12 cellular contexts compared by ENCODE assay signal in genomic region chr14:100286484-100287191, GRCh38. TPM values are rescaled to one million over a fixed set of nuclear protein-coding genes. Genes with fewer than 3 reads are reported as not detected.
A peak's percentile ranks its signal among the peaks of the same experiment; 100 is the strongest.
DNase-seq lines count a peak whose midpoint lies in the region; ATAC-seq, FAIRE-seq and TF ChIP-seq lines count a peak whose summit lies in the region.
"Had no signal": no experiment of that assay in that cellular context is flagged by ENCODE, and none has a peak within 500 bp of the region (broad histone marks: within the 10 kb centered on the region; RNA-seq: fewer than 3 reads in every experiment).

No MANE protein-coding gene starts in this region.

- CTCF ChIA-PET in RWPE1 (lab: Yijun Ruan, JAX), result interaction anchor here (0.6 to 2.3 kb wide), 8 partner anchors 8 to 614 kb away, joined by 3 to 13 read pairs (median 6); no protein-coding TSS in a partner anchor
- CTCF ChIA-PET in HepG2 (lab: Yijun Ruan, JAX; ENCODE audit: low intra/inter-chr PET ratio, low total read pairs), result interaction anchor here (1.9 to 2.0 kb wide), 2 partner anchors 16 to 91 kb away, joined by 8 to 14 read pairs; no protein-coding TSS in a partner anchor

- H3K4me3 Mint-ChIP-seq in activated naive CD8-positive, alpha-beta T cell, result peak overlapping the region; percentile 17
- no peak overlapping the region for H3K4me3 Mint-ChIP-seq in activated naive CD8-positive, alpha-beta T cell treated with anti-CD3 and anti-CD28 coated beads for 36 hours

- H3K36me3 ChIP-seq in HepG2 (replicated peaks in 1 of 2; ENCODE audit: control insufficient read depth in 1 of 2, insufficient read depth in 2 of 2, low read length in 2 of 2), result peaks cover under 1 to 4% of the 10 kb centered on the region in 2 experiments; a peak in 1 of 5 replicates
- peaks cover 8 to 23% (median 13%) of the 10 kb centered on the region in 4 donors for H3K36me3 ChIP-seq in stomach

- intact Hi-C loops in HepG2 (cut with micrococcal nuclease; ENCODE audit: unreplicated experiment) (no loop called here), stomach (cut with DNase I; ENCODE audit: low total_unique reads) (loop anchor here (10.0 kb wide), 1 partner anchor 88 kb away; the partner anchor contains the start of gene WDR25)

- no peak for FAIRE-seq in HepG2 (lab: Jason Lieb, UNC)
- FAIRE-seq in urothelium cell line (lab: Jason Lieb, UNC), result no peak
- no peak for FAIRE-seq in D721Med (lab: Jason Lieb, UNC)

- 61% methylated on average over 3 of the region's 10 CpGs for WGBS in HepG2 (ENCODE audit: low lambda C conversion rate)
- 60 to 78% (median 68%) methylated on average over 6 to 10 of the region's 10 CpGs for WGBS in stomach, 5 donors

- in situ Hi-C loops in HepG2 (cut with HindIII; ENCODE audit: extremely low pct_ligation_motif_present, low pct_unique_long_range_greater_than_20kb), result no loop called here

- TF ChIP-seq POLR2A in HepG2 (IDR thresholded peaks at IDR 0.05; ENCODE audit: insufficient read depth in 1 of 2, low read depth in 2 of 2, low read length in 2 of 2), result no peak
- no peak for TF ChIP-seq POLR2A in stomach (IDR thresholded peaks at IDR 0.05)

- no peaks in the 10 kb centered on the region for H3K27me3 Mint-ChIP-seq in activated naive CD8-positive, alpha-beta T cell
- no peaks in the 10 kb centered on the region for H3K27me3 Mint-ChIP-seq in activated naive CD8-positive, alpha-beta T cell treated with anti-CD3 and anti-CD28 coated beads for 36 hours

- H3K9me3 Mint-ChIP-seq in activated naive CD8-positive, alpha-beta T cell (ENCODE audit: low read depth), result no peaks in the 10 kb centered on the region
- no peaks in the 10 kb centered on the region for H3K9me3 Mint-ChIP-seq in activated naive CD8-positive, alpha-beta T cell treated with anti-CD3 and anti-CD28 coated beads for 36 hours

- H3K9me3 ChIP-seq in HepG2 (ENCODE audit: low read length) (no peaks in the 10 kb centered on the region), stomach (no peaks in the 10 kb centered on the region)

- TF ChIP-seq CTCF in RWPE1 (conservative IDR thresholded peaks at IDR 0.05; ENCODE audit: low read depth) (no peak), HepG2 (CRISPR knock-in tag; IDR thresholded peaks at IDR 0.05) (no peak), stomach (IDR thresholded peaks at IDR 0.05) (no peak), D721Med (IDR thresholded peaks at IDR 0.05; ENCODE audit: insufficient read depth, missing control alignments) (no peak)

- H3K4me1 ChIP-seq in HepG2 (ENCODE audit: insufficient read depth, low read length) (peaks cover 64% of the 10 kb centered on the region), stomach (peaks cover 11 to 34% (median 22%) of the 10 kb centered on the region in 4 donors)

- H3K36me3 Mint-ChIP-seq in activated naive CD8-positive, alpha-beta T cell, result no peaks in the 10 kb centered on the region
- H3K36me3 Mint-ChIP-seq in activated naive CD8-positive, alpha-beta T cell treated with anti-CD3 and anti-CD28 coated beads for 36 hours, result no peaks in the 10 kb centered on the region

- H2AFZ ChIP-seq in HepG2 (ENCODE audit: low read length), result no peak overlapping the region

- TF ChIP-seq EP300 in HepG2 (IDR thresholded peaks at IDR 0.05; ENCODE audit: low read depth in 2 of 2, low read length in 2 of 2) (no peak), HepG2 (CRISPR knock-in tag; IDR thresholded peaks at IDR 0.05; ENCODE audit: borderline replicate concordance) (no peak), stomach (IDR thresholded peaks at IDR 0.05) (no peak)

- POLR2A ChIA-PET in RWPE1 (lab: Yijun Ruan, JAX; ENCODE audit: low non-redundant PET), result no interaction called here
- POLR2A ChIA-PET in HepG2 (lab: Yijun Ruan, JAX), result interaction anchor here (1.1 kb wide), 1 partner anchor 44 kb away, joined by 3 read pairs; no protein-coding TSS in a partner anchor

- H4K20me1 ChIP-seq in HepG2 (ENCODE audit: insufficient read depth, low read length), result no peaks in the 10 kb centered on the region

- H3K27me3 ChIP-seq in HepG2 (ENCODE audit: control insufficient read depth in 1 of 2, insufficient read depth in 2 of 2, low read length in 2 of 2) (no peaks in the 10 kb centered on the region), stomach (no peaks in the 10 kb centered on the region)

- TF ChIP-seq RAD21 in HepG2 (CRISPR knock-in tag; IDR thresholded peaks at IDR 0.05), result no peak

- no peak for DNase-seq in activated naive CD8-positive, alpha-beta T cell treated with anti-CD3 and anti-CD28 coated beads for 36 hours
- DNase-seq in RWPE1 (ENCODE audit: low spot score) (no peak), HepG2 (ENCODE audit: low spot score) (no peak), stomach (peak; percentile 20), urothelium cell line (ENCODE audit: low spot score) (no peak), D721Med (ENCODE audit: insufficient read length, low spot score) (no peak), ureter (ENCODE audit: low spot score) (no peak)
- DNase-seq: GDM1; NK-92 treated with Interleukin-12 subunit alpha and Interleukin-12 subunit beta, amount 100 ng/mL, for 24 hours had no signal

- no peak overlapping the region for H3K4me3 ChIP-seq in HepG2 (replicated peaks in 1 of 3; ENCODE audit: insufficient read depth in 1 of 3, low read depth in 2 of 3, low read length in 3 of 3)
- H3K4me3 ChIP-seq in stomach, result no peak overlapping the region

- 0 out of 2 replicates have a peak overlapping the region, but pooled peaks have one; percentile 7 for H3K9ac ChIP-seq in HepG2 (ENCODE audit: insufficient read depth, low read depth, low read length)

- H3K27ac Mint-ChIP-seq in activated naive CD8-positive, alpha-beta T cell, result no peak overlapping the region
- no peak overlapping the region for H3K27ac Mint-ChIP-seq in activated naive CD8-positive, alpha-beta T cell treated with anti-CD3 and anti-CD28 coated beads for 36 hours

- H3K4me1 Mint-ChIP-seq in activated naive CD8-positive, alpha-beta T cell (ENCODE audit: low read depth), result peaks cover 10% of the 10 kb centered on the region
- peaks cover 5% of the 10 kb centered on the region for H3K4me1 Mint-ChIP-seq in activated naive CD8-positive, alpha-beta T cell treated with anti-CD3 and anti-CD28 coated beads for 36 hours

- no TSS peak for BruUV-seq in HepG2 (replicated peaks; lab: Mats Ljungman, UMichigan)

- ATAC-seq in HepG2, result no peak

- H3K79me2 ChIP-seq in HepG2 (ENCODE audit: insufficient read depth, low read length), result peaks cover 3% of the 10 kb centered on the region

- H3K4me2 ChIP-seq in HepG2 (ENCODE audit: low read depth, low read length), result no peak overlapping the region

- H3K27ac ChIP-seq in RWPE1 (peak overlapping the region; percentile 79), HepG2 (ENCODE audit: extremely low read length, insufficient read depth, low read length) (peak overlapping the region; percentile 40), stomach (no peak overlapping the region)

RNA-seq across cellular contexts. Expression of gene SLC25A29, which starts 19.6 kb away (rescaled TPM):
- 1 to 10 TPM; 5.5 to 6.5 TPM for total RNA-seq in activated naive CD8-positive, alpha-beta T cell treated with anti-CD3 and anti-CD28 coated beads for 36 hours
- 9.6 and 17.2 TPM in 2 replicates for total RNA-seq in HepG2 (2016; rRNA removed; fragmentation: Illumina TruSeq; extraction: Trizol)
- 2.4 and 2.6 TPM in 2 replicates for total RNA-seq in HepG2 (2016; cell fraction: cytosol; rRNA removed; fragmentation: Illumina TruSeq; extraction: Trizol; ENCODE audit: low read depth)
- total RNA-seq in HepG2 (2016; cell fraction: insoluble cytoplasmic fraction; rRNA removed; fragmentation: Illumina TruSeq; extraction: Trizol), result 9.5 and 17.7 TPM in 2 replicates
- 6.9 and 7.4 TPM in 2 replicates for total RNA-seq in HepG2 (2016; cell fraction: membrane; rRNA removed; fragmentation: Illumina TruSeq; extraction: Trizol)
- 15.9 and 18.2 TPM in 2 replicates for total RNA-seq in HepG2 (2016; cell fraction: nucleus; rRNA removed; fragmentation: Illumina TruSeq; extraction: Trizol)
- 12.2 and 16.1 TPM in 2 replicates for polyA plus RNA-seq in HepG2 (2011; rRNA removed)
- 6.9 and 11.5 TPM in 2 replicates for polyA plus RNA-seq in HepG2 (2011; cell fraction: cytosol; rRNA removed)
- polyA plus RNA-seq in HepG2 (2011; cell fraction: nucleus; rRNA removed), result 98.4 and 122 TPM in 2 replicates
- polyA plus RNA-seq in HepG2 (2012), result 6.9 and 8.5 TPM in 2 replicates
- polyA plus RNA-seq in HepG2 (2016; cell fraction: cytosol; fragmentation: Illumina TruSeq; extraction: Trizol; ENCODE audit: low read depth), result 1.4 and 1.6 TPM in 2 replicates
- polyA plus RNA-seq in HepG2 (2016; cell fraction: insoluble cytoplasmic fraction; fragmentation: Illumina TruSeq; extraction: Trizol; ENCODE audit: low read depth), result 8.9 and 9.4 TPM in 2 replicates
- 3.8 and 4.2 TPM in 2 replicates for polyA plus RNA-seq in HepG2 (2016; cell fraction: membrane; fragmentation: Illumina TruSeq; extraction: Trizol; ENCODE audit: low read depth)
- polyA plus RNA-seq in HepG2 (2016; cell fraction: nucleus; fragmentation: Illumina TruSeq; extraction: Trizol; ENCODE audit: insufficient read depth, low read depth), result 47.1 and 52.2 TPM in 2 replicates
- polyA minus RNA-seq in HepG2 (2011; rRNA and poly(A)+ RNA removed; ENCODE audit: low replicate concordance), result 9.4 and 18.9 TPM in 2 replicates
- polyA minus RNA-seq in HepG2 (2011; cell fraction: cytosol; rRNA and poly(A)+ RNA removed), result 4.6 and 8.4 TPM in 2 replicates
- 9.1 and 11.2 TPM in 2 replicates for polyA minus RNA-seq in HepG2 (2011; cell fraction: nucleus; rRNA and poly(A)+ RNA removed)
- 100 to 1,000 TPM in 2 of 5 donors, 10 to 100 TPM in 3; 25.7 to 174 (median 30.1) TPM for total RNA-seq in stomach
- 10 to 100 TPM in 2 of 3 donors, 1 to 10 TPM in 1; 9.0 to 58.3 (median 26.2) TPM for polyA plus RNA-seq in stomach
- total RNA-seq in ureter, result 58.4 TPM

RNA-seq across cellular contexts. Expression of gene SLC25A47, which starts 36.5 kb away (rescaled TPM):
- total RNA-seq in activated naive CD8-positive, alpha-beta T cell treated with anti-CD3 and anti-CD28 coated beads for 36 hours, result not detected
- total RNA-seq in HepG2 (2016; rRNA removed; fragmentation: Illumina TruSeq; extraction: Trizol), result 0.87 and 1.0 TPM in 2 replicates
- 0.71 and 1.5 TPM in 2 replicates for total RNA-seq in HepG2 (2016; cell fraction: cytosol; rRNA removed; fragmentation: Illumina TruSeq; extraction: Trizol; ENCODE audit: low read depth)
- 0.88 and 0.95 TPM in 2 replicates for total RNA-seq in HepG2 (2016; cell fraction: insoluble cytoplasmic fraction; rRNA removed; fragmentation: Illumina TruSeq; extraction: Trizol)
- 0.53 and 1.1 TPM in 2 replicates for total RNA-seq in HepG2 (2016; cell fraction: membrane; rRNA removed; fragmentation: Illumina TruSeq; extraction: Trizol)
- 0.47 and 0.65 TPM in 2 replicates for total RNA-seq in HepG2 (2016; cell fraction: nucleus; rRNA removed; fragmentation: Illumina TruSeq; extraction: Trizol)
- 1.7 and 7.6 TPM in 2 replicates for polyA plus RNA-seq in HepG2 (2011; rRNA removed)
- polyA plus RNA-seq in HepG2 (2011; cell fraction: cytosol; rRNA removed), result 3.2 and 4.5 TPM in 2 replicates
- polyA plus RNA-seq in HepG2 (2011; cell fraction: nucleus; rRNA removed), result 4.2 and 9.5 TPM in 2 replicates
- 6.6 and 11.5 TPM in 2 replicates for polyA plus RNA-seq in HepG2 (2012)
- polyA plus RNA-seq in HepG2 (2016; cell fraction: cytosol; fragmentation: Illumina TruSeq; extraction: Trizol; ENCODE audit: low read depth), result 0.17 and 0.24 TPM in 2 replicates
- 0.51 and 0.54 TPM in 2 replicates for polyA plus RNA-seq in HepG2 (2016; cell fraction: insoluble cytoplasmic fraction; fragmentation: Illumina TruSeq; extraction: Trizol; ENCODE audit: low read depth)
- 0.41 and 0.42 TPM in 2 replicates for polyA plus RNA-seq in HepG2 (2016; cell fraction: membrane; fragmentation: Illumina TruSeq; extraction: Trizol; ENCODE audit: low read depth)
- 0.53 and 0.61 TPM in 2 replicates for polyA plus RNA-seq in HepG2 (2016; cell fraction: nucleus; fragmentation: Illumina TruSeq; extraction: Trizol; ENCODE audit: insufficient read depth, low read depth)
- polyA minus RNA-seq in HepG2 (2011; rRNA and poly(A)+ RNA removed; ENCODE audit: low replicate concordance), result 4.3 TPM in 1 of 2 replicates, not detected in the other
- polyA minus RNA-seq in HepG2 (2011; cell fraction: cytosol; rRNA and poly(A)+ RNA removed), result 2.3 and 3.1 TPM in 2 replicates
- polyA minus RNA-seq in HepG2 (2011; cell fraction: nucleus; rRNA and poly(A)+ RNA removed), result 0.52 and 1.5 TPM in 2 replicates
- under 1 TPM in 1 of 5 donors, not detected in 4; 0.73 TPM for total RNA-seq in stomach
- polyA plus RNA-seq in stomach, result not detected
- not detected for total RNA-seq in ureter
- total RNA-seq: right cardiac atrium had no signal
- polyA plus RNA-seq: CD14-positive monocyte, right cardiac atrium had no signal

RNA-seq across cellular contexts. Expression of gene YY1, which starts 47.7 kb away (rescaled TPM):
- 100 to 1,000 TPM; 109 to 119 TPM for total RNA-seq in activated naive CD8-positive, alpha-beta T cell treated with anti-CD3 and anti-CD28 coated beads for 36 hours
- total RNA-seq in HepG2 (2016; rRNA removed; fragmentation: Illumina TruSeq; extraction: Trizol) (62.8 and 68.1 TPM in 2 replicates), stomach (10 to 100 TPM; 33.0 to 68.1 (median 57.8) TPM), ureter (79.4 TPM)
- 18.9 and 19.0 TPM in 2 replicates for total RNA-seq in HepG2 (2016; cell fraction: cytosol; rRNA removed; fragmentation: Illumina TruSeq; extraction: Trizol; ENCODE audit: low read depth)
- 58.6 and 68.6 TPM in 2 replicates for total RNA-seq in HepG2 (2016; cell fraction: insoluble cytoplasmic fraction; rRNA removed; fragmentation: Illumina TruSeq; extraction: Trizol)
- total RNA-seq in HepG2 (2016; cell fraction: membrane; rRNA removed; fragmentation: Illumina TruSeq; extraction: Trizol), result 65.4 and 80.0 TPM in 2 replicates
- total RNA-seq in HepG2 (2016; cell fraction: nucleus; rRNA removed; fragmentation: Illumina TruSeq; extraction: Trizol), result 38.0 and 40.7 TPM in 2 replicates
- polyA plus RNA-seq in HepG2 (2011; rRNA removed) (23.9 and 29.4 TPM in 2 replicates), stomach (10 to 100 TPM; 23.0 to 27.0 (median 26.3) TPM)
- polyA plus RNA-seq in HepG2 (2011; cell fraction: cytosol; rRNA removed), result 13.8 and 18.5 TPM in 2 replicates
- polyA plus RNA-seq in HepG2 (2011; cell fraction: nucleus; rRNA removed), result 23.8 and 24.4 TPM in 2 replicates
- 43.4 and 54.0 TPM in 2 replicates for polyA plus RNA-seq in HepG2 (2012)
- 29.1 and 32.3 TPM in 2 replicates for polyA plus RNA-seq in HepG2 (2016; cell fraction: cytosol; fragmentation: Illumina TruSeq; extraction: Trizol; ENCODE audit: low read depth)
- polyA plus RNA-seq in HepG2 (2016; cell fraction: insoluble cytoplasmic fraction; fragmentation: Illumina TruSeq; extraction: Trizol; ENCODE audit: low read depth), result 93.6 and 111 TPM in 2 replicates
- polyA plus RNA-seq in HepG2 (2016; cell fraction: membrane; fragmentation: Illumina TruSeq; extraction: Trizol; ENCODE audit: low read depth), result 65.2 and 73.0 TPM in 2 replicates
- 82.8 and 91.4 TPM in 2 replicates for polyA plus RNA-seq in HepG2 (2016; cell fraction: nucleus; fragmentation: Illumina TruSeq; extraction: Trizol; ENCODE audit: insufficient read depth, low read depth)
- polyA minus RNA-seq in HepG2 (2011; rRNA and poly(A)+ RNA removed; ENCODE audit: low replicate concordance), result 24.4 and 42.6 TPM in 2 replicates
- 17.8 and 23.1 TPM in 2 replicates for polyA minus RNA-seq in HepG2 (2011; cell fraction: cytosol; rRNA and poly(A)+ RNA removed)
- polyA minus RNA-seq in HepG2 (2011; cell fraction: nucleus; rRNA and poly(A)+ RNA removed), result 36.4 and 41.8 TPM in 2 replicates

Comparison
In these comparisons a context has a peak if more than half of its experiments do, and no peak if none do; other contexts are left out.
1. H3K27ac ChIP-seq: peak in RWPE1 (single experiment) and HepG2 (single experiment); none in stomach (0 of 5).